9 cellular contexts compared by ENCODE assay signal in the genomic region with DNA sequence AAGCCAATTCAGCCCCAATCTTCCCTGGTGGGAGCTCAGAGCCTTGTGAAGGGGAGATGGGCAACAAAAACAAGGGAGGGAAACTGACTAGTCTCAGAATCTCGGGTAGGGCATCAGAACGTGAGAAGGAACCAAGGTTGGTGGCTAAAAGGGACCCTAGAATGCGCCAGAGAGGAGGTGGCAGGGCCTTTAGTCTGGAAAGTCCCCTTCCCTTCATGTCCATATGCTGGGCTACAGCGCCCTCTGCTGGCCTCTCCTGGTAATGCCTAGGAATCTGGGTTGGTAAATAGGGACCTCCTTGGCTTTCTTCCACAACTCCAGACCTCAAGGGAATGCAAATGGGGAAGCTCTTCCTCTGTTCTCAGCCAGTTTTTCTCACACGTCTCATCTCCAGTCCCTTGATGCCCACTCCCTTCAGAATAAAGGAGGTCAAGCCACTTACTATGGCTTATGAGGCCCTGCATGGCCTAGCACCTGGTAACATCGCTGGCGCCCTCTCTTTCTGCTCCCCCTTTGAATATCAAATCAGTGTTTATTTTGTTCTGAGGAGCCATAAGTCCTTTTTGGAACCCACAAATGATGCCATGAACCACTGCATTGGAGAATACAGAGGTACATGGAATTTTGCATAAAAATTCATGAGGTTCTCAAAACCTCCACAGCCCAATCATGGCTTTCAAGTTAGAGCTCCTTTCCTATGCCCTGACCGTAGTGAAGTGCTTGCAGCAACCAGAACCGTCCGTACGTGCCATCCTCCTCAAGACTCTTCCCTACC. TPM values are rescaled to one million over a fixed set of nuclear protein-coding genes. Genes with fewer than 3 reads are reported as not detected.
A peak's percentile ranks its signal among the peaks of the same experiment; 100 is the strongest.
DNase-seq lines count a peak whose midpoint lies in the region; ATAC-seq, FAIRE-seq and TF ChIP-seq lines count a peak whose summit lies in the region.
"Had no signal": no experiment of that assay in that cellular context is flagged by ENCODE, and none has a peak within 500 bp of the region (broad histone marks: within the 10 kb centered on the region; RNA-seq: fewer than 3 reads in every experiment).

No MANE protein-coding gene starts in this region.

- intact Hi-C loops in CD8-positive, alpha-beta T cell (cut with DNase I, micrococcal nuclease) = loop anchor here (1.0 to 10.0 kb wide), 6 partner anchors 46 to 646 kb away; no protein-coding TSS in a partner anchor

- POLR2A ChIA-PET in CD8-positive, alpha-beta T cell (lab: Charles Lee) = interaction anchor here (1.0 to 7.0 kb wide), 12 partner anchors 11 to 558 kb away, joined by 3 to 126 read pairs (median 5); partner anchors contain the start of genes ACTMAP, B9D2, DMAC2 and HNRNPUL1

- peak; percentile 92 for TF ChIP-seq CTCF in CD8-positive, alpha-beta T cell (IDR thresholded peaks at IDR 0.05)
- TF ChIP-seq CTCF in WERI-Rb-1 (IDR thresholded peaks at IDR 0.05; ENCODE audit: low read depth, low read length) (peak; percentile 77), bronchial epithelial cell (IDR thresholded peaks at IDR 0.05; ENCODE audit: insufficient read depth, low read length, severe bottlenecking) (peak; percentile 95)

- peak; percentile 53 for ATAC-seq in CD8-positive, alpha-beta T cell
- no peak for ATAC-seq in HG02852 (IDR thresholded peaks at IDR 0.05; ENCODE audit: unreplicated experiment)

- H3K27me3 Mint-ChIP-seq in CD8-positive, alpha-beta T cell (ENCODE audit: low read depth) = no peaks in the 10 kb centered on the region

- peaks cover 74% of the 10 kb centered on the region for H3K4me1 ChIP-seq in CD8-positive, alpha-beta T cell (ENCODE audit: insufficient read depth, low read length)

- H3K27ac Mint-ChIP-seq in CD8-positive, alpha-beta T cell = peak overlapping the region; percentile 98

- H3K4me3 Mint-ChIP-seq in CD8-positive, alpha-beta T cell = peak overlapping the region; percentile 97

- no peaks in the 10 kb centered on the region for H3K9me3 Mint-ChIP-seq in CD8-positive, alpha-beta T cell

- no peaks in the 10 kb centered on the region for H3K9me3 ChIP-seq in CD8-positive, alpha-beta T cell (ENCODE audit: low read length)
- no peaks in the 10 kb centered on the region for H3K9me3 ChIP-seq in WERI-Rb-1 (ENCODE audit: severe bottlenecking)

- peaks cover 86% of the 10 kb centered on the region for H3K4me1 Mint-ChIP-seq in CD8-positive, alpha-beta T cell (ENCODE audit: low read depth)

- CTCF ChIA-PET in CD8-positive, alpha-beta T cell (lab: Charles Lee) = interaction anchor here (0.8 to 9.7 kb wide), 37 partner anchors 9 to 646 kb away, joined by 3 to 105 read pairs (median 6); partner anchors contain the start of genes B3GNT8, DMAC2, HNRNPUL1 and TGFB1

- peak overlapping the region; percentile 91 for H3K4me3 ChIP-seq in CD8-positive, alpha-beta T cell (ENCODE audit: low read depth, low read length)
- no peak overlapping the region for H3K4me3 ChIP-seq in WERI-Rb-1 (ENCODE audit: low read depth, low read length)
- H3K4me3 ChIP-seq in bronchial epithelial cell (ENCODE audit: low read depth, low read length) = peak overlapping the region; percentile 58

- H3K36me3 Mint-ChIP-seq in CD8-positive, alpha-beta T cell = peaks cover 62% of the 10 kb centered on the region

- no peaks in the 10 kb centered on the region for H3K27me3 ChIP-seq in CD8-positive, alpha-beta T cell (ENCODE audit: insufficient read depth, low read length)
- no peaks in the 10 kb centered on the region for H3K27me3 ChIP-seq in WERI-Rb-1 (ENCODE audit: insufficient read depth, low read depth, severe bottlenecking)
- H3K27me3 ChIP-seq in bronchial epithelial cell (ENCODE audit: control insufficient read depth, insufficient read depth, low read length) = no peaks in the 10 kb centered on the region

- peaks cover 27% of the 10 kb centered on the region for H3K36me3 ChIP-seq in CD8-positive, alpha-beta T cell (ENCODE audit: insufficient read depth, low read length)
- H3K36me3 ChIP-seq in WERI-Rb-1 = peaks cover 63% of the 10 kb centered on the region
- peaks cover 23% of the 10 kb centered on the region for H3K36me3 ChIP-seq in bronchial epithelial cell (ENCODE audit: control insufficient read depth, insufficient read depth, low read length)

- DNase-seq in CD8-positive, alpha-beta T cell = peak; percentile 88 to 99 (median 96)
- peak; percentile 72 for DNase-seq in HCEC 1CT
- DNase-seq in NCI-H2196 (lab: John Stamatoyannopoulos, UW; ENCODE audit: unreplicated experiment) = peak; percentile 93
- peak; percentile 89 for DNase-seq in WERI-Rb-1
- DNase-seq in bronchial epithelial cell (ENCODE audit: low read depth) = peak; percentile 79
- DNase-seq in islet precursor cell = peak; percentile 95
- peak; percentile 95 for DNase-seq in stimulated activated CD4-positive, alpha-beta T cell treated with anti-CD3 and anti-CD28 coated beads, Interleukin-12 subunit alpha, Interleukin-12 subunit beta, amount 100 ng/mL, for 4 hours

- no peak for FAIRE-seq in bronchial epithelial cell (lab: Jason Lieb, UNC)
- FAIRE-seq: colon had no signal

- peak overlapping the region; percentile 88 for H3K27ac ChIP-seq in CD8-positive, alpha-beta T cell (ENCODE audit: low read depth, low read length)
- peak overlapping the region; percentile 75 for H3K27ac ChIP-seq in WERI-Rb-1

RNA-seq across cellular contexts. Expression of gene CCDC97, which starts 1.3 kb away (rescaled TPM):
- 10 to 100 TPM; 32.0 to 33.5 TPM for total RNA-seq in CD8-positive, alpha-beta T cell
- 7.9 and 12.9 TPM in 2 replicates for total RNA-seq in bronchial epithelial cell

RNA-seq across cellular contexts. Expression of gene HNRNPUL1, which starts 44.5 kb away (rescaled TPM):
- total RNA-seq in CD8-positive, alpha-beta T cell = 100 to 1,000 TPM; 416 to 448 TPM
- 41.9 and 43.5 TPM in 2 replicates for total RNA-seq in bronchial epithelial cell

RNA-seq across cellular contexts. Expression of gene TGFB1, which starts 45.1 kb away (rescaled TPM):
- total RNA-seq in CD8-positive, alpha-beta T cell = 100 to 1,000 TPM; 652 to 710 TPM
- total RNA-seq in bronchial epithelial cell = 4.5 and 5.2 TPM in 2 replicates

RNA-seq across cellular contexts. Expression of gene B9D2, which starts 55.3 kb away (rescaled TPM):
- total RNA-seq in CD8-positive, alpha-beta T cell = 10 to 100 TPM; 19.6 to 25.9 TPM
- total RNA-seq in bronchial epithelial cell = 1.1 and 1.9 TPM in 2 replicates

Comparison
In these comparisons a context has a peak if more than half of its experiments do, and no peak if none do; other contexts are left out.
1. RNA of gene TGFB1, which starts 45.1 kb away (total RNA-seq): 652 to 710 TPM in CD8-positive, alpha-beta T cell; 4.5 to 5.2 TPM in bronchial epithelial cell; every median in the first group is over 100 times any median in the second.
2. Peak in every context shown above with its lines, with median percentiles within 50 percentile points of each other: DNase-seq and CTCF ChIP-seq.